In genomic region chr6:149032599-149033405, GRCh38 we compare ENCODE assay signal across 8 cellular contexts.
A peak's percentile ranks its signal among the peaks of the same experiment; 100 is the strongest.
DNase-seq lines count a peak whose midpoint lies in the region; ATAC-seq, FAIRE-seq and TF ChIP-seq lines count a peak whose summit lies in the region.

No MANE protein-coding gene starts in this region.

- H3K4me2 ChIP-seq in GM12878 (ENCODE audit: control insufficient read depth, insufficient read depth) (peak overlapping the region; percentile 97), neural progenitor cell (no peak overlapping the region)

- intact Hi-C loops in GM12878 (cut with micrococcal nuclease; ENCODE audit: unreplicated experiment), result loop anchor here (1.0 to 5.0 kb wide), 6 partner anchors 12 to 284 kb away; partner anchors contain the start of gene TAB2

- H3K27me3 Mint-ChIP-seq in neural progenitor cell (ENCODE audit: insufficient read depth, low read depth), result peaks cover 2% of the 10 kb centered on the region

- peaks cover 9% of the 10 kb centered on the region for H3K36me3 Mint-ChIP-seq in neural progenitor cell

- CTCF ChIA-PET in GM12878 (lab: Yijun Ruan, JAX), result interaction anchor here (0.5 to 12.5 kb wide), 24 partner anchors 13 to 504 kb away, joined by 3 to 228 read pairs (median 4); partner anchors contain the start of gene ZC3H12D

- no peaks in the 10 kb centered on the region for H3K9me3 Mint-ChIP-seq in neural progenitor cell

- BruUV-seq in GM12878 (replicated peaks; lab: Mats Ljungman, UMichigan), result no TSS peak

- H3K79me2 ChIP-seq in GM12878 (ENCODE audit: control insufficient read depth, insufficient read depth, low read length) (peaks cover 31% of the 10 kb centered on the region), neural progenitor cell (ENCODE audit: low read depth) (no peaks in the 10 kb centered on the region)

- DNase-seq in NOMO-1 (lab: John Stamatoyannopoulos, UW; ENCODE audit: unreplicated experiment in 2 of 2) (peak; percentile 16 to 43), NOMO-1 treated with dmso at 0.1 percent for 144 hours (lab: John Stamatoyannopoulos, UW; ENCODE audit: unreplicated experiment) (no peak), SK-N-MC (ENCODE audit: low read depth, low spot score) (no peak), GM12878 (ENCODE audit: low read depth, low spot score) (peak; percentile 92), neural progenitor cell (ENCODE audit: low spot score) (no peak), NCI-H2029 treated with DMSO at 0.1 percent for 48 hours (lab: John Stamatoyannopoulos, UW) (no peak), KG1 (lab: John Stamatoyannopoulos, UW) (no peak)

- in situ Hi-C loops in GM12878 (cut with MboI), result loop anchor here (5.0 kb wide), 2 partner anchors 299 to 394 kb away; no protein-coding TSS in a partner anchor

- SMC1A ChIA-PET in GM12878 (lab: Charles Lee; ENCODE audit: uncharacterized antibody, unreplicated experiment), result interaction anchor here (0.7 to 26.9 kb wide), 19 partner anchors 14 to 484 kb away, joined by 3 to 1060 read pairs (median 4); no protein-coding TSS in a partner anchor

- H4K20me1 ChIP-seq in GM12878 (ENCODE audit: control insufficient read depth, insufficient read depth) (no peaks in the 10 kb centered on the region), neural progenitor cell (ENCODE audit: low read depth) (no peaks in the 10 kb centered on the region)

- H3K4me3 Mint-ChIP-seq in neural progenitor cell, result no peak overlapping the region

- peak overlapping the region; percentile 45 for H3K9ac ChIP-seq in SK-N-MC (ENCODE audit: insufficient read length)
- peak overlapping the region; percentile 94 for H3K9ac ChIP-seq in GM12878 (ENCODE audit: control insufficient read depth, insufficient read depth, low read length)
- no peak overlapping the region for H3K9ac ChIP-seq in neural progenitor cell

- H2AFZ ChIP-seq in GM12878 (ENCODE audit: control insufficient read depth, low read depth, low read length) (peak overlapping the region; percentile 51), neural progenitor cell (replicated peaks) (no peak overlapping the region)

- H3F3A ChIP-seq in neural progenitor cell (ENCODE audit: low read depth), result peaks cover 14% of the 10 kb centered on the region

- POLR2A ChIA-PET in GM12878 (lab: Charles Lee), result interaction anchor here (0.7 to 9.8 kb wide), 11 partner anchors 15 to 455 kb away, joined by 3 to 262 read pairs (median 4); no protein-coding TSS in a partner anchor

- peaks cover 22% of the 10 kb centered on the region for H3K4me1 ChIP-seq in GM12878 (ENCODE audit: control insufficient read depth, insufficient read depth, low read length)
- peaks cover 26% of the 10 kb centered on the region for H3K4me1 ChIP-seq in neural progenitor cell

- ATAC-seq in HG02885 (IDR thresholded peaks at IDR 0.05; ENCODE audit: poor library complexity, unreplicated experiment), result peak; percentile 86
- ATAC-seq in GM12878, result peak; percentile 80

- H3K36me3 ChIP-seq in SK-N-MC (ENCODE audit: insufficient read depth, low read length) (no peaks in the 10 kb centered on the region), GM12878 (ENCODE audit: control insufficient read depth in 2 of 2, insufficient read depth in 2 of 2, low read length in 1 of 2) (0 out of 4 replicates have a peak, but pooled peaks cover 0 to 3% of the 10 kb centered on the region in 2 experiments), neural progenitor cell (no peaks in the 10 kb centered on the region)

- H3K9me3 ChIP-seq in SK-N-MC (ENCODE audit: low read depth, low read length) (no peaks in the 10 kb centered on the region), GM12878 (replicated peaks; ENCODE audit: control insufficient read depth, insufficient read depth, low read length) (no peaks in the 10 kb centered on the region), neural progenitor cell (ENCODE audit: low read depth) (no peaks in the 10 kb centered on the region)

- H3K27ac ChIP-seq in SK-N-MC, result peak overlapping the region; percentile 63
- peak overlapping the region; percentile 97 for H3K27ac ChIP-seq in GM12878 (ENCODE audit: control insufficient read depth, insufficient read depth)
- H3K27ac ChIP-seq in neural progenitor cell, result no peak overlapping the region

- TF ChIP-seq POLR2A in GM12878 (IDR thresholded peaks at IDR 0.05; ENCODE audit: low read depth, low read length), result no peak

- peaks cover 52% of the 10 kb centered on the region for H3K4me1 Mint-ChIP-seq in neural progenitor cell

- no peaks in the 10 kb centered on the region for H3K27me3 ChIP-seq in GM12878 (replicated peaks in 1 of 2; ENCODE audit: control insufficient read depth in 2 of 2, insufficient read depth in 2 of 2, low read length in 1 of 2)
- H3K27me3 ChIP-seq in neural progenitor cell, result no peaks in the 10 kb centered on the region

- WGBS in GM12878 (ENCODE audit: insufficient coverage, insufficient replicate concordance, low lambda C conversion rate, missing lambda C conversion rate), result 2% methylated on average over 8 of the region's 8 CpGs

- TF ChIP-seq RAD21 in GM12878 (IDR thresholded peaks at IDR 0.05; ENCODE audit: insufficient read depth, low read depth, low read length), result peak; percentile 5; the same call in 1 of the 2 replicates

- H3K4me3 ChIP-seq in SK-N-MC, result peak overlapping the region; percentile 59
- peak overlapping the region; percentile 80 for H3K4me3 ChIP-seq in GM12878
- no peak overlapping the region for H3K4me3 ChIP-seq in neural progenitor cell

- H3K27ac Mint-ChIP-seq in neural progenitor cell, result peak overlapping the region; percentile 95

- peak; percentile 81 for FAIRE-seq in GM12878 (lab: Jason Lieb, UNC)

- TF ChIP-seq CTCF in GM12878 (IDR thresholded peaks at IDR 0.05 in 2 of 3, conservative IDR thresholded peaks at IDR 0.05 in 1 of 3; ENCODE audit: control insufficient read depth in 2 of 3, extremely low read depth in 1 of 3, insufficient read depth in 1 of 3, low read depth in 3 of 3, low read length in 3 of 3), result no peak
- no peak for TF ChIP-seq CTCF in neural progenitor cell (IDR thresholded peaks at IDR 0.05)

- RAD21 ChIA-PET in GM12878 (lab: Charles Lee; ENCODE audit: unreplicated experiment), result interaction anchor here (0.6 to 14.4 kb wide), 33 partner anchors 12 to 484 kb away, joined by 3 to 521 read pairs (median 4); partner anchors contain the start of genes TAB2 and ZC3H12D

- TF ChIP-seq EP300 in GM12878 (IDR thresholded peaks at IDR 0.05; ENCODE audit: borderline replicate concordance in 1 of 2, control insufficient read depth in 1 of 2, low read depth in 2 of 2, low read length in 2 of 2), result peak; percentile 91 to 94

TF ChIP-seq in GM12878, 131 proteins besides CTCF, POLR2A, EP300 and RAD21 (continues in another document):
- peak; percentile 58; the same call in 1 of the 2 replicates for TF ChIP-seq POLR2AphosphoS5 (IDR thresholded peaks at IDR 0.05; ENCODE audit: low read length)
- TF ChIP-seq CEBPZ (IDR thresholded peaks at IDR 0.05; ENCODE audit: low read depth, low read length), result 0 out of 2 replicates have a peak, but pooled peaks have one; percentile 23
- no peak for TF ChIP-seq ZSCAN29 (IDR thresholded peaks at IDR 0.05)
- peak; percentile 11; the same call in 1 of the 2 replicates for TF ChIP-seq ESRRA (IDR thresholded peaks at IDR 0.05; ENCODE audit: low read length)
- peak; percentile 97 for TF ChIP-seq JUNB (IDR thresholded peaks at IDR 0.05)
- peak; percentile 98 for TF ChIP-seq MEF2A (IDR thresholded peaks at IDR 0.05; ENCODE audit: insufficient read depth, low read depth, low read length)
- TF ChIP-seq DPF2 (IDR thresholded peaks at IDR 0.05), result peak; percentile 56
- no peak for TF ChIP-seq CBX3 (IDR thresholded peaks at IDR 0.05; ENCODE audit: borderline replicate concordance, low read depth)
- peak; percentile 63 for TF ChIP-seq TCF7 (IDR thresholded peaks at IDR 0.05; ENCODE audit: borderline replicate concordance)
- TF ChIP-seq SKIL (IDR thresholded peaks at IDR 0.05; ENCODE audit: low read depth, poor library complexity, severe bottlenecking), result peak; percentile 99

Comparison
In these comparisons a context has a peak if more than half of its experiments do, and no peak if none do; other contexts are left out.
1. DNase-seq: peak in NOMO-1 (2 of 2) and GM12878 (single experiment); none in NOMO-1 treated with dmso at 0.1 percent for 144 hours (single experiment), SK-N-MC (single experiment), neural progenitor cell (single experiment), NCI-H2029 treated with DMSO at 0.1 percent for 48 hours (single experiment) and KG1 (single experiment).